Comparison of ENCODE assay signal across 8 cellular contexts in the genomic region with DNA sequence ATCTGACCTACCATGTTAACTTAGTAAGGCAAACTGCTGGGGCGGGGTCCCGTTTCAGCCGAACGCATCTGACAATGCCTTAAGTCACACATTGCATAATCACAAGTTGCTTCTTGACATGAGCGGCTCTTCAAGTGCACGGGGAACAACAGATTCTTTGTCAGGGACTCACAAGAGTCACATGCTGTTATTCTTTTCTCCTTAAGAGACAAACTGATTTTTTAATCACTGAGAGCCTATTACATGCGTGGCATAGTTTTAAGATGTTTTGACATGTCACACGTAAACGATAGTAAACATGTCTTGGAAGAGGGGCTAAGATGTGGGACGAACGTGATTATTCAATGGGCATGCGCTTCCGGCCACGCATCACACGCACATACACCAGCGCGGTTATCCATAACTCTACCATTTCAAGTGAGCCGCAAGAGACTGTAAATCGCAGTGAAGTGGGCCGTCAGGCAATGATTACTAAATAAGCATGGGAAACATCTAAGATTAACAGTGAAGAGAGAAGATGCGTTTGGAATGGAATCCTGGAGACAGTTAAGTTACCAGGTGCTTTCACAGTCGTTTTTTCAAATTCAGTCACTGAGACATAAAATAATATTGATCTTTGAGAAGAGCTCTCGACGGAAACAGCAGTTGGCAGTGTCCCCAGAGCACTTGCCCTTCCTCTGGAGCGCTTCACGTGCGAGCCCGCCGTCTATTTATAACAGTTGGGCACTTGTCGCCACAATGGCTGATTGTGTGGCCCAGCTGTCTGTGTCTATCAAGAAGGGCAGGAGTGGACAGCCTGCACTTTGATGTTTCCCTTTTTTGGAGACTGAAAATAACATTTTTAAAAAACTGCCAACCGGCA.
DNase-seq lines count a peak whose midpoint lies in the region; ATAC-seq, FAIRE-seq and TF ChIP-seq lines count a peak whose summit lies in the region.

No MANE protein-coding gene starts in this region.

- peaks cover 0 to 4% (median 0%) of the 10 kb centered on the region in 45 donors for H3K27me3 ChIP-seq in dorsolateral prefrontal cortex
- H3K27me3 ChIP-seq in mucosa of rectum (ENCODE audit: control insufficient read depth in 2 of 2, insufficient read depth in 2 of 2, low read length in 2 of 2) = no peaks in the 10 kb centered on the region
- no peaks in the 10 kb centered on the region for H3K27me3 ChIP-seq in GM23338 (ENCODE audit: insufficient read depth)

- TF ChIP-seq CTCF in dorsolateral prefrontal cortex (IDR thresholded peaks at IDR 0.05 in 54 of 56, conservative IDR thresholded peaks at IDR 0.05 in 2 of 56; ENCODE audit: low read depth in 1 of 56, partially characterized antibody in 56 of 56) (peak in 2 of 56 donors; percentile 17 to 26), GM23338 (conservative IDR thresholded peaks at IDR 0.05; ENCODE audit: low read depth in 2 of 2) (no peak)

- H3K9me3 ChIP-seq in mucosa of rectum (ENCODE audit: control insufficient read depth in 2 of 2, low read length in 2 of 2) = no peaks in the 10 kb centered on the region

- DNase-seq in GM03348 (ENCODE audit: low spot score) (peak; percentile 60), NCI-H524 treated with DMSO at 0.1 percent for 48 hours (lab: John Stamatoyannopoulos, UW) (peak; percentile 72), dorsolateral prefrontal cortex (peak; percentile 25 to 86 (median 71)), HTR-8/SVneo (ENCODE audit: insufficient read length, low spot score) (no peak), GM23338 (ENCODE audit: low spot score) (no peak)

- intact Hi-C loops in dorsolateral prefrontal cortex (cut with DNase I) = loop anchor here in 1 of 2 donors (5.0 to 10.0 kb wide), 3 partner anchors 62 to 199 kb away; partner anchors contain the start of gene ADCY9

- no peak overlapping the region for H2AFZ ChIP-seq in GM23338

- H3K4me3 ChIP-seq in dorsolateral prefrontal cortex (peak overlapping the region in 55 of 59 donors; percentile 3 to 52 (median 32)), mucosa of rectum (ENCODE audit: low read length in 2 of 2) (peak overlapping the region; percentile 3 to 49), GM23338 (no peak overlapping the region)

- H4K20me1 ChIP-seq in GM23338 (replicated peaks; ENCODE audit: insufficient read depth) = no peaks in the 10 kb centered on the region

- no peaks in the 10 kb centered on the region for H3K36me3 Mint-ChIP-seq in GM23338 (ENCODE audit: low read depth)

- H3K4me2 ChIP-seq in GM23338 = no peak overlapping the region

- no peak overlapping the region for H3K4me3 Mint-ChIP-seq in GM23338

- H3K36me3 ChIP-seq in mucosa of rectum (ENCODE audit: control insufficient read depth in 2 of 2, insufficient read depth in 2 of 2, low read length in 2 of 2) = no peaks in the 10 kb centered on the region
- H3K36me3 ChIP-seq in GM23338 (ENCODE audit: insufficient read depth) = no peaks in the 10 kb centered on the region

- no peaks in the 10 kb centered on the region for H3K79me2 ChIP-seq in GM23338 (replicated peaks; ENCODE audit: insufficient read depth)

- peaks cover 12 to 15% of the 10 kb centered on the region in 2 donors for H3K4me1 ChIP-seq in mucosa of rectum (ENCODE audit: control insufficient read depth in 2 of 2, insufficient read depth in 2 of 2, low read length in 2 of 2)
- H3K4me1 ChIP-seq in GM23338 (ENCODE audit: insufficient read depth) = peaks cover 9% of the 10 kb centered on the region

- FAIRE-seq in HTR-8/SVneo (lab: Jason Lieb, UNC) = no peak

- no peaks in the 10 kb centered on the region for H3K27me3 Mint-ChIP-seq in GM23338 (ENCODE audit: insufficient read depth, low read depth, poor library complexity)

- peak overlapping the region in 43 of 59 donors; percentile 1 to 74 (median 47) for H3K27ac ChIP-seq in dorsolateral prefrontal cortex
- H3K27ac ChIP-seq in mucosa of rectum (ENCODE audit: low read depth in 2 of 2, low read length in 2 of 2) = peak overlapping the region; percentile 43 to 44
- no peak overlapping the region for H3K27ac ChIP-seq in GM23338 (ENCODE audit: low read depth)

- H3K27ac Mint-ChIP-seq in GM23338 = no peak overlapping the region

- H3K9ac ChIP-seq in mucosa of rectum (ENCODE audit: low read depth in 1 of 2, low read length in 2 of 2) = no peak overlapping the region

- H3K9me3 Mint-ChIP-seq in GM23338 = no peaks in the 10 kb centered on the region; the same call in 2 of the 3 replicates

- H3K4me1 Mint-ChIP-seq in GM23338 = peaks cover 19% of the 10 kb centered on the region

- H3F3A ChIP-seq in GM23338 (replicated peaks; ENCODE audit: low read depth) = no peaks in the 10 kb centered on the region

- no peak for ATAC-seq in GM18858 (IDR thresholded peaks at IDR 0.05; ENCODE audit: unreplicated experiment)
- no peak for ATAC-seq in GM19351 (IDR thresholded peaks at IDR 0.05; ENCODE audit: unreplicated experiment)
- no peak for ATAC-seq in GM23338

- no peaks in the 10 kb centered on the region for H3K9me2 ChIP-seq in GM23338 (ENCODE audit: insufficient read depth)

TF ChIP-seq in GM23338, 12 proteins besides CTCF, POLR2A, EP300 and RAD21 (continues in another document):
- TF ChIP-seq ZNF462 (CRISPR knock-in tag; IDR thresholded peaks at IDR 0.05) = no peak
- no peak for TF ChIP-seq STAT1 (IDR thresholded peaks at IDR 0.05; ENCODE audit: unreplicated experiment)
- no peak for TF ChIP-seq EZH2 (IDR thresholded peaks at IDR 0.05; ENCODE audit: low read depth, unreplicated experiment)
- no peak for TF ChIP-seq POLR2AphosphoS5 (IDR thresholded peaks at IDR 0.05; ENCODE audit: low read depth)
- TF ChIP-seq ZNF331 (CRISPR knock-in tag; IDR thresholded peaks at IDR 0.05; ENCODE audit: low read depth) = no peak
- no peak for TF ChIP-seq EZH2phosphoT487 (IDR thresholded peaks at IDR 0.05; ENCODE audit: unreplicated experiment)
- TF ChIP-seq JUNB (IDR thresholded peaks at IDR 0.05; ENCODE audit: unreplicated experiment) = no peak
- TF ChIP-seq CREB1 (CRISPR knock-in tag; IDR thresholded peaks at IDR 0.05; ENCODE audit: low read depth) = no peak
- no peak for TF ChIP-seq ZNF114 (CRISPR knock-in tag; IDR thresholded peaks at IDR 0.05)

Comparison
In these comparisons a context has a peak if more than half of its experiments do, and no peak if none do; other contexts are left out.
1. DNase-seq: peak in GM03348 (single experiment), NCI-H524 treated with DMSO at 0.1 percent for 48 hours (single experiment) and dorsolateral prefrontal cortex (10 of 10); none in HTR-8/SVneo (single experiment) and GM23338 (single experiment).